In the genomic region with DNA sequence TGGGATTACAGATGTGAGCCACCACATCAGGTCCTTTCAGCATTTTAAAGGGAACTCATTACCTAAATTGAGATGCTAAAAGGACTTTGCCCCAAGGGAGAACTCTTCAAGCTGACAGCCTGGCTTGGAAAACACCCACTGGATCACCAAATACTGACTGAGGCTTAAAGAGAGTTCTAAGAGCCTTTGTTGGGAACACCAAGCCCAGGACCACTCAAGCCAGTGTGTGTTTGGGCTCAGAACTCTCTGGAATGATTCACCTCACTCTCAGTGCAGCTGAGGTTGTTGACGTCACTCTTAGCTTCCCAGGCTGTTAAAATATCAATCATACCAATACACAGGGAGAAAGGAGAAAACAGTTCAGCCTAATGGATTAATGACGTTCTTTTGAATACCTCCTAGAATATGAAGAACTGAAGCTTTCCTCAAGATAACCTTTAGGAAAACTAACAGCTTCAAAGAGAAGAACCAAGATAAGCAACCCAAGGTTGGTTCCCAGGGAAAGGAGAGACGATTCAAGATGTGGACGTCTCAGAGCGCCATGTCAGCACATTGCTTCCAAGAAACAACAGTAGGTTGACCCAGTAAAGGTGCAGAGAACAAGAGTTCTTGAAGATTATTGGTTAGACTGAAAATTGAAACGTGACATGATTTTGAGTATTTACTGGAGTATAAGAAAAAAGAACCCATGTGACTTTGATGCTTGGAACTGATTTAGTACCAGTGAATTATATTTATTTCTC, we compare ENCODE assay signal across 1 cellular context.
TF ChIP-seq lines count a peak whose summit lies in the region.

No MANE protein-coding gene starts in this region.

TF ChIP-seq in HepG2, 621 proteins besides CTCF, POLR2A, EP300 and RAD21 (continued from another document):
- peak; percentile 68 for TF ChIP-seq MAFF (IDR thresholded peaks at IDR 0.05; ENCODE audit: low read depth, low read length)
- no peak for TF ChIP-seq ARNT2 (CRISPR knock-in tag; IDR thresholded peaks at IDR 0.05; ENCODE audit: low read depth)
- no peak for TF ChIP-seq ZNF546 (CRISPR knock-in tag; conservative IDR thresholded peaks at IDR 0.05)
- TF ChIP-seq KDM3A (CRISPR knock-in tag; IDR thresholded peaks at IDR 0.05; ENCODE audit: low read depth) = no peak
- TF ChIP-seq CREB1 (IDR thresholded peaks at IDR 0.05) = peak; percentile 61
- TF ChIP-seq CREB1 (CRISPR knock-in tag; IDR thresholded peaks at IDR 0.05) = no peak
- TF ChIP-seq PHB2 (IDR thresholded peaks at IDR 0.05; ENCODE audit: partially characterized antibody) = no peak
- peak; percentile 66 to 86; a peak in 3 of 4 replicates for TF ChIP-seq MAFK (conservative IDR thresholded peaks at IDR 0.05 in 1 of 2, IDR thresholded peaks at IDR 0.05 in 1 of 2; ENCODE audit: low read length in 2 of 2)
- no peak for TF ChIP-seq MXD3 (CRISPR knock-in tag; IDR thresholded peaks at IDR 0.05)
- peak; percentile 55 for TF ChIP-seq ATF7 (IDR thresholded peaks at IDR 0.05)
- no peak for TF ChIP-seq ATF7 (CRISPR knock-in tag; IDR thresholded peaks at IDR 0.05)
TF ChIP-seq in HepG2: peak in this region for 4.
